ENCODE assay signal across 11 cellular contexts in genomic region chr21:46599251-46599572, GRCh38. TPM values are rescaled to one million over a fixed set of nuclear protein-coding genes. Genes with fewer than 3 reads are reported as not detected.
DNase-seq lines count a peak whose midpoint lies in the region; ATAC-seq and TF ChIP-seq lines count a peak whose summit lies in the region.
"Had no signal": no experiment of that assay in that cellular context is flagged by ENCODE, and none has a peak within 500 bp of the region (broad histone marks: within the 10 kb centered on the region; RNA-seq: fewer than 3 reads in every experiment).

No MANE protein-coding gene starts in this region.

- peaks cover 4% of the 10 kb centered on the region for H3K79me1 ChIP-seq in trophoblast cell (ENCODE audit: low read length)

- H2BK12ac ChIP-seq in trophoblast cell (ENCODE audit: low read length), result no peak overlapping the region

- H4K12ac ChIP-seq in trophoblast cell (ENCODE audit: low read depth, low read length), result no peak overlapping the region

- H3K4me2 ChIP-seq in trophoblast cell (ENCODE audit: low read length), result peak overlapping the region; percentile 15

- no peak overlapping the region for H2BK120ac ChIP-seq in trophoblast cell (ENCODE audit: insufficient read depth, low read length, poor library complexity)

- H3K4me1 ChIP-seq in heart left ventricle (peaks cover 0 to 22% (median 13%) of the 10 kb centered on the region in 12 donors), trophoblast cell (ENCODE audit: control insufficient read depth in 1 of 2, insufficient read depth in 2 of 2, low read length in 2 of 2) (peaks cover 5 to 6% of the 10 kb centered on the region in 2 experiments)

- H2BK5ac ChIP-seq in trophoblast cell (ENCODE audit: low read depth, low read length, poor library complexity), result no peak overlapping the region

- TF ChIP-seq POLR2A in heart left ventricle (IDR thresholded peaks at IDR 0.05), result no peak

- H3K79me2 ChIP-seq in trophoblast cell (ENCODE audit: control insufficient read depth, insufficient read depth, low read length, poor library complexity), result peaks cover 1% of the 10 kb centered on the region

- no peak overlapping the region for H3K18ac ChIP-seq in trophoblast cell (ENCODE audit: low read length)

- no peak overlapping the region for H4K91ac ChIP-seq in trophoblast cell (ENCODE audit: low read depth, low read length)

- H3K9me3 ChIP-seq in heart left ventricle, result peaks cover 0 to 10% (median 5%) of the 10 kb centered on the region in 12 donors
- peaks cover 15% of the 10 kb centered on the region for H3K9me3 ChIP-seq in trophoblast cell (ENCODE audit: insufficient read depth, low read depth, low read length)
- H3K9me3 ChIP-seq: ascending aorta had no signal

- H2AK5ac ChIP-seq in trophoblast cell (ENCODE audit: low read length), result no peak overlapping the region

- H4K8ac ChIP-seq in trophoblast cell (ENCODE audit: low read depth, low read length), result no peak overlapping the region

- H3K4ac ChIP-seq in trophoblast cell (ENCODE audit: low read depth, low read length), result no peak overlapping the region

- 8 to 23% (median 14%) methylated on average over 6 of the region's 6 CpGs for WGBS in heart left ventricle, 4 donors
- WGBS in trophoblast cell (ENCODE audit: extremely low coverage, insufficient coverage, insufficient read length), result no CpG with 5 or more reads among the region's 6 CpGs

- ATAC-seq in heart left ventricle, result peak; percentile 55 to 87 (median 70)

- H3K4me3 ChIP-seq in heart left ventricle, result no peak overlapping the region
- H3K4me3 ChIP-seq in trophoblast cell (ENCODE audit: low read depth, low read length), result no peak overlapping the region
- H3K4me3 ChIP-seq: ascending aorta had no signal

- H3K23ac ChIP-seq in trophoblast cell (ENCODE audit: low read length), result no peak overlapping the region

- no peak overlapping the region for H2AFZ ChIP-seq in trophoblast cell (ENCODE audit: insufficient read depth, low read length, poor library complexity)

- intact Hi-C loops in heart left ventricle (cut with DNase I), result loop anchor here in 1 of 10 donors (2.0 kb wide), 1 partner anchor 36 kb away; the partner anchor contains the start of gene PRMT2

- no peak overlapping the region for H3K14ac ChIP-seq in trophoblast cell (ENCODE audit: low read length)

- no peaks in the 10 kb centered on the region for H3K36me3 ChIP-seq in heart left ventricle
- no peaks in the 10 kb centered on the region for H3K36me3 ChIP-seq in trophoblast cell (ENCODE audit: control insufficient read depth in 1 of 2, insufficient read depth in 2 of 2, low read length in 2 of 2)
- H3K36me3 ChIP-seq: ascending aorta had no signal

- peak; percentile 16 for DNase-seq in GM20000 (ENCODE audit: low spot score)
- peak; percentile 72 for DNase-seq in amniotic stem cell (lab: John Stamatoyannopoulos, UW)
- DNase-seq in heart left ventricle, result peak in 3 of 5 donors; percentile 43 to 68 (median 45)
- peak; percentile 66 to 95 for DNase-seq in trophoblast cell
- DNase-seq in NCI-H1436 treated with DMSO at 0.1 percent for 48 hours (lab: John Stamatoyannopoulos, UW), result no peak
- DNase-seq in GM19238 (ENCODE audit: insufficient read length, low spot score), result no peak
- DNase-seq in NCI-H82 (lab: John Stamatoyannopoulos, UW), result no peak
- no peak for DNase-seq in NCI-H2107 (lab: John Stamatoyannopoulos, UW)
- DNase-seq: naive B cell, NCI-H187 treated with DMSO at 0.1 percent for 48 hours had no signal

- H3K27ac ChIP-seq in heart left ventricle (peak overlapping the region in 6 of 12 donors; percentile 3 to 59 (median 40)), trophoblast cell (ENCODE audit: low read depth, low read length) (no peak overlapping the region)
- H3K27ac ChIP-seq: ascending aorta had no signal

- no peak overlapping the region for H3K9ac ChIP-seq in trophoblast cell (ENCODE audit: low read length)

- H3K27me3 ChIP-seq in heart left ventricle (no peaks in the 10 kb centered on the region), trophoblast cell (ENCODE audit: insufficient read depth, low read length) (no peaks in the 10 kb centered on the region)
- H3K27me3 ChIP-seq: ascending aorta had no signal

- TF ChIP-seq CTCF in GM20000 (IDR thresholded peaks at IDR 0.05; ENCODE audit: extremely low read depth, missing control alignments) (no peak), heart left ventricle (IDR thresholded peaks at IDR 0.05) (no peak)

RNA-seq across cellular contexts. Expression of gene S100B, which starts 5.7 kb away (rescaled TPM):
- total RNA-seq in heart left ventricle, result 10 to 100 TPM in 2 of 9 donors, 1 to 10 TPM in 5, under 1 TPM in 2; 0.49 to 36.3 (median 3.3) TPM
- 1 to 10 TPM; 2.8 to 6.4 TPM for polyA plus RNA-seq in heart left ventricle
- not detected in 2 replicates for polyA plus RNA-seq in trophoblast cell (2013)

RNA-seq across cellular contexts. Expression of gene PRMT2, which starts 36.3 kb away (rescaled TPM):
- total RNA-seq in heart left ventricle, result 10 to 100 TPM; 35.1 to 74.8 (median 56.4) TPM
- 10 to 100 TPM; 27.3 to 53.1 TPM for polyA plus RNA-seq in heart left ventricle
- 44.7 and 48.2 TPM in 2 replicates for polyA plus RNA-seq in trophoblast cell (2013)

Comparison
In these comparisons a context has a peak if more than half of its experiments do, and no peak if none do; other contexts are left out.
1. DNase-seq: peak in GM20000 (single experiment), amniotic stem cell (single experiment), heart left ventricle (3 of 5) and trophoblast cell (2 of 2); none in NCI-H1436 treated with DMSO at 0.1 percent for 48 hours (single experiment), GM19238 (single experiment), NCI-H82 (single experiment) and NCI-H2107 (single experiment).